8 cellular contexts compared by ENCODE assay signal in the genomic region with DNA sequence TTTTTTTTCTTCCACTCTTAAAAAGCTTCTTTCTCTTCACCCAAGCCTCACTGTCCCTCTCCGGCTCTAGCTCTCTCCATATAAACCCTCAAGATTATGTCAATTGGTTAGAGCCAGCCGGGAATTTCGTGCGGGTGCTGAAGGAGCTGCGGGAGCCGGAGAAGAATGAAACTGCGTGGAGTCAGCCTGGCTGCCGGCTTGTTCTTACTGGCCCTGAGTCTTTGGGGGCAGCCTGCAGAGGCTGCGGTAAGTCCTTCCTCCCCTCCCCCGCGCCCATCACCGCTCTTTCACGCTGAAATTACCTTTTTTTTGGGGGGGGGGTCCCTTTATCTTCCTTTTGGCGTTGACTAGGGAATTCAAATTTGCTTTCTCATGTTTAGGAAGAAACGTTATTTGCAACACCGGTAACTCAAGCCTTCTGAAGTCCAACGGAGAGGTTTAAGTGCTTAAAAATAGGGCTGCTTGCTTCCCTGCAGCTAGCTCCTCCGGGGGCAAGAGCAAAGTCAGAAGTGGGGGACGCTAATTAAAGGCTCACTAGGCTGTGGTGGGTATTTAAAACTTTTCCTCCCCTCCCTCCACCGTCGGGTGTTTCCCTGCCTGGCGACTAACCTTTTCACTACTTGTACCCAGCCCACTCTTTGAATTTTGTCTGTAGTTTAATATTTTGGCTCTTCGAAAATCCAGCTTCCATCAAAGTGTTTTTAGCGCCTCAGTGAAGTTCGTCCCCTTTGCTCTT. TPM values are rescaled to one million over a fixed set of nuclear protein-coding genes. Genes with fewer than 3 reads are reported as not detected.
DNase-seq lines count a peak whose midpoint lies in the region; TF ChIP-seq lines count a peak whose summit lies in the region.

No MANE protein-coding gene starts in this region.

- H3K4me3 Mint-ChIP-seq in CD4-positive, alpha-beta memory T cell: peak overlapping the region; percentile 49 to 79 (median 69)

- no peak for TF ChIP-seq RAD21 in neural cell (conservative IDR thresholded peaks at IDR 0.05)

- no peak overlapping the region for H3K27ac Mint-ChIP-seq in CD4-positive, alpha-beta memory T cell

- intact Hi-C loops in CD4-positive, alpha-beta memory T cell (cut with micrococcal nuclease): no loop called here

- no peaks in the 10 kb centered on the region for H3K4me1 ChIP-seq in CD4-positive, alpha-beta memory T cell (ENCODE audit: insufficient read depth, low read length)

- H3K4me1 Mint-ChIP-seq in CD4-positive, alpha-beta memory T cell: peaks cover 0 to 14% (median 4%) of the 10 kb centered on the region in 4 donors

- POLR2A ChIA-PET in CD4-positive, alpha-beta memory T cell (lab: Charles Lee; ENCODE audit: partially characterized antibody): no interaction called here

- peaks cover 0 to 1% (median 0%) of the 10 kb centered on the region in 8 donors for H3K9me3 Mint-ChIP-seq in CD4-positive, alpha-beta memory T cell

- no peak overlapping the region for H3K4me2 ChIP-seq in neural cell (ENCODE audit: low read length)

- CTCF ChIA-PET in CD4-positive, alpha-beta memory T cell (lab: Charles Lee; ENCODE audit: partially characterized antibody): no interaction called here

- no peak for DNase-seq in CD4-positive, alpha-beta memory T cell
- peak; percentile 65 for DNase-seq in NCI-H69 (lab: John Stamatoyannopoulos, UW)
- no peak for DNase-seq in epithelial cell of proximal tubule (ENCODE audit: low read depth)
- no peak for DNase-seq in epidermal melanocyte (ENCODE audit: insufficient read length, low spot score)
- no peak for DNase-seq in NCI-H1105 treated with DMSO at 0.1 percent for 48 hours (lab: John Stamatoyannopoulos, UW)
- DNase-seq in COLO829 (ENCODE audit: low spot score): no peak
- no peak for DNase-seq in stimulated activated CD4-positive, alpha-beta T cell treated with anti-CD3 and anti-CD28 coated beads, Interleukin-12 subunit alpha, Interleukin-12 subunit beta, amount 100 ng/mL, for 4 hours

- H3K4me3 ChIP-seq in CD4-positive, alpha-beta memory T cell (ENCODE audit: low read length in 2 of 2): no peak overlapping the region
- peak overlapping the region; percentile 69 for H3K4me3 ChIP-seq in epithelial cell of proximal tubule (ENCODE audit: low read depth, low read length)
- peak overlapping the region; percentile 65 for H3K4me3 ChIP-seq in neural cell (ENCODE audit: low read length)

- H3K27me3 Mint-ChIP-seq in CD4-positive, alpha-beta memory T cell: peaks cover 8 to 18% of the 10 kb centered on the region in 2 donors

- H2AFZ ChIP-seq in neural cell (ENCODE audit: low read depth, low read length): no peak overlapping the region

- H3K9me2 ChIP-seq in neural cell (ENCODE audit: insufficient read depth, low read length): no peaks in the 10 kb centered on the region

- H4K20me1 ChIP-seq in neural cell (ENCODE audit: insufficient read depth): no peaks in the 10 kb centered on the region

- no peaks in the 10 kb centered on the region for H3K27me3 ChIP-seq in CD4-positive, alpha-beta memory T cell (ENCODE audit: insufficient read depth, low read length)
- H3K27me3 ChIP-seq in neural cell (ENCODE audit: insufficient read depth, low read depth, low read length): no peaks in the 10 kb centered on the region

- no peak for TF ChIP-seq CTCF in epithelial cell of proximal tubule (conservative IDR thresholded peaks at IDR 0.05; ENCODE audit: low read depth, low read length)
- no peak for TF ChIP-seq CTCF in neural cell (IDR thresholded peaks at IDR 0.05; ENCODE audit: poor library complexity, severe bottlenecking)

- no peak overlapping the region for H3K9ac ChIP-seq in neural cell (ENCODE audit: low read length)

- H3K36me3 ChIP-seq in CD4-positive, alpha-beta memory T cell (ENCODE audit: insufficient read depth, low read length): no peaks in the 10 kb centered on the region
- H3K36me3 ChIP-seq in neural cell (ENCODE audit: insufficient read depth, low read length): no peaks in the 10 kb centered on the region

- H3K9me3 ChIP-seq in CD4-positive, alpha-beta memory T cell (ENCODE audit: control insufficient read depth in 1 of 2, low read length in 2 of 2): no peaks in the 10 kb centered on the region
- no peaks in the 10 kb centered on the region for H3K9me3 ChIP-seq in neural cell (ENCODE audit: low read length)

- H3K79me2 ChIP-seq in neural cell (replicated peaks; ENCODE audit: insufficient read depth, low read length): peaks cover 39% of the 10 kb centered on the region

- H3K36me3 Mint-ChIP-seq in CD4-positive, alpha-beta memory T cell: no peaks in the 10 kb centered on the region

- no peak overlapping the region for H3K27ac ChIP-seq in CD4-positive, alpha-beta memory T cell (ENCODE audit: low read depth, low read length)
- H3K27ac ChIP-seq in neural cell (ENCODE audit: low read length): no peak overlapping the region

- H3F3A ChIP-seq in neural cell (ENCODE audit: insufficient read depth, low read length, poor library complexity, severe bottlenecking): no peaks in the 10 kb centered on the region

- TF ChIP-seq EP300 in neural cell (conservative IDR thresholded peaks at IDR 0.05; ENCODE audit: poor library complexity, severe bottlenecking): no peak

TF ChIP-seq in neural cell, 6 proteins besides CTCF, POLR2A, EP300 and RAD21:
- TF ChIP-seq MXI1 (conservative IDR thresholded peaks at IDR 0.05; ENCODE audit: poor library complexity, severe bottlenecking) (no peak), POLR2AphosphoS5 (IDR thresholded peaks at IDR 0.05) (no peak), TAF1 (IDR thresholded peaks at IDR 0.05; ENCODE audit: low read depth) (no peak), SMC3 (conservative IDR thresholded peaks at IDR 0.05; ENCODE audit: poor library complexity) (no peak), EZH2 (IDR thresholded peaks at IDR 0.05; ENCODE audit: borderline replicate concordance, insufficient read depth, low read length, poor library complexity, severe bottlenecking) (no peak)
- TF ChIP-seq, protein P1, sequence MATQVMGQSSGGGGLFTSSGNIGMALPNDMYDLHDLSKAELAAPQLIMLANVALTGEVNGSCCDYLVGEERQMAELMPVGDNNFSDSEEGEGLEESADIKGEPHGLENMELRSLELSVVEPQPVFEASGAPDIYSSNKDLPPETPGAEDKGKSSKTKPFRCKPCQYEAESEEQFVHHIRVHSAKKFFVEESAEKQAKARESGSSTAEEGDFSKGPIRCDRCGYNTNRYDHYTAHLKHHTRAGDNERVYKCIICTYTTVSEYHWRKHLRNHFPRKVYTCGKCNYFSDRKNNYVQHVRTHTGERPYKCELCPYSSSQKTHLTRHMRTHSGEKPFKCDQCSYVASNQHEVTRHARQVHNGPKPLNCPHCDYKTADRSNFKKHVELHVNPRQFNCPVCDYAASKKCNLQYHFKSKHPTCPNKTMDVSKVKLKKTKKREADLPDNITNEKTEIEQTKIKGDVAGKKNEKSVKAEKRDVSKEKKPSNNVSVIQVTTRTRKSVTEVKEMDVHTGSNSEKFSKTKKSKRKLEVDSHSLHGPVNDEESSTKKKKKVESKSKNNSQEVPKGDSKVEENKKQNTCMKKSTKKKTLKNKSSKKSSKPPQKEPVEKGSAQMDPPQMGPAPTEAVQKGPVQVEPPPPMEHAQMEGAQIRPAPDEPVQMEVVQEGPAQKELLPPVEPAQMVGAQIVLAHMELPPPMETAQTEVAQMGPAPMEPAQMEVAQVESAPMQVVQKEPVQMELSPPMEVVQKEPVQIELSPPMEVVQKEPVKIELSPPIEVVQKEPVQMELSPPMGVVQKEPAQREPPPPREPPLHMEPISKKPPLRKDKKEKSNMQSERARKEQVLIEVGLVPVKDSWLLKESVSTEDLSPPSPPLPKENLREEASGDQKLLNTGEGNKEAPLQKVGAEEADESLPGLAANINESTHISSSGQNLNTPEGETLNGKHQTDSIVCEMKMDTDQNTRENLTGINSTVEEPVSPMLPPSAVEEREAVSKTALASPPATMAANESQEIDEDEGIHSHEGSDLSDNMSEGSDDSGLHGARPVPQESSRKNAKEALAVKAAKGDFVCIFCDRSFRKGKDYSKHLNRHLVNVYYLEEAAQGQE (IDR thresholded peaks at IDR 0.05; ENCODE audit: borderline replicate concordance): no peak

RNA-seq across cellular contexts. Expression of gene COL4A5, which starts 0.5 kb away (rescaled TPM):
- not detected for total RNA-seq in CD4-positive, alpha-beta memory T cell
- polyA plus RNA-seq in CD4-positive, alpha-beta memory T cell: not detected
- 8.5 and 33.2 TPM in 2 replicates for total RNA-seq in epithelial cell of proximal tubule
- polyA plus RNA-seq in neural cell: 3.9 and 5.4 TPM in 2 replicates
- polyA minus RNA-seq in neural cell: 5.1 TPM in 2 replicates

RNA-seq across cellular contexts. Expression of gene COL4A6, which starts 1.9 kb away (rescaled TPM):
- not detected for total RNA-seq in CD4-positive, alpha-beta memory T cell
- polyA plus RNA-seq in CD4-positive, alpha-beta memory T cell: not detected
- total RNA-seq in epithelial cell of proximal tubule: 1.4 and 2.0 TPM in 2 replicates
- 1.6 and 3.1 TPM in 2 replicates for polyA plus RNA-seq in neural cell
- polyA minus RNA-seq in neural cell: 2.7 and 3.2 TPM in 2 replicates

Comparison
In these comparisons a context has a peak if more than half of its experiments do, and no peak if none do; other contexts are left out.
1. H3K4me3 ChIP-seq: peak in epithelial cell of proximal tubule (single experiment) and neural cell (single experiment); none in CD4-positive, alpha-beta memory T cell (0 of 2).